In the genomic region with DNA sequence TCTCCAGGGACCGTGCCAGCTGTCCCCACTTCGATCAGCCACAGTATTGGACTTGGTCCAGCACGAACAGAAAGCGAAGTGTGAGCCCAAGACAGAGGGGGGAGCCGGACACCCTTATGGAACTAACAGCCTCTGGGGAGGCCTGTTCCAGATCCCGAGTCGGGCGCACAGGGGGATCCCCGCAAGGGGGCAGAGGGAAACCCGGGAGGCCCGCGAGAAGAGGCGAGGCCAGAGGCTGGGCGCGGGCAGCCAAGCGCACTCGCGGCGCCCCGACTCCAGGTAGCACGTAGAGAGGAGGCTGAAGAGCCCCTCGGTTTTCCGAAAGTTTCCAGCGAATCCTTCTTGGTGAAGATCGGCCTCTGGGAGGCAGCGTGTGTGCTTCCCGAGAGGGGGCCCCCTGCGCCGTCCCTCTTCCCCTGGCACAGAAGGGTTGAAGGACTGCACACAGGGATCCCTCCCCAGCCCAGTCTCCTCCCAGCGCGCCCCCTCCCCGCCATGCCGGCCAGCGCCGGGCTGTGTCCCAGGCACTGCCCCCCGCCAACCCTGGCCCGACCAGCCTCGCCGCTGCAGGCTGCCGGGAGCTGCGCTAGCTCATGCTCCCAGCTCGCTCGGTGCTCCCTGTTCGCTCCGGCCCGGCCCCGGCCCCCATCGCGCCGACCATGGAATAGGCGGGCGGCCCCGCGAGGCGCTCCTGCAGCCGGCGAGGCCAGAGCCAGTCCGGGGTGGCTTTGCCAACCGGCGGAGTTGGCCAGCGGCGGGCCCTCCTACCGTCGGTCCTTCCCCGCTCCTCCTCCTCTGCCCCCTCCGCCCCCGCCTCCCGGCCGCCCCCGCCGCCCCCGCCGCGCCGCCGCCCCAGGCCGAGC, we compare ENCODE assay signal across 9 cellular contexts. TPM values are rescaled to one million over a fixed set of nuclear protein-coding genes. Genes with fewer than 3 reads are reported as not detected.
DNase-seq lines count a peak whose midpoint lies in the region; ATAC-seq and TF ChIP-seq lines count a peak whose summit lies in the region.
"Had no signal": no experiment of that assay in that cellular context is flagged by ENCODE, and none has a peak within 500 bp of the region (broad histone marks: within the 10 kb centered on the region; RNA-seq: fewer than 3 reads in every experiment).

No MANE protein-coding gene starts in this region.

- no peaks in the 10 kb centered on the region for H3K9me3 Mint-ChIP-seq in nephron progenitor cell

- H3K36me3 Mint-ChIP-seq in nephron progenitor cell (ENCODE audit: low read depth): no peaks in the 10 kb centered on the region

- peak; percentile 10 for DNase-seq in NCI-H2227 treated with DMSO at 0.1 percent for 48 hours (lab: John Stamatoyannopoulos, UW)
- DNase-seq in fibroblast of villous mesenchyme (ENCODE audit: low read depth): no peak
- peak; percentile 65 for DNase-seq in nephron progenitor cell
- DNase-seq in RKO (ENCODE audit: low spot score): no peak

- H3K27me3 Mint-ChIP-seq in nephron progenitor cell (ENCODE audit: low read depth, poor library complexity): peaks cover 77% of the 10 kb centered on the region

- peak overlapping the region; percentile 6 for H3K4me3 ChIP-seq in fibroblast of villous mesenchyme (ENCODE audit: low read depth, low read length)

- peak overlapping the region; percentile 78 for H3K4me3 Mint-ChIP-seq in nephron progenitor cell

- ATAC-seq in GM18511 (IDR thresholded peaks at IDR 0.05; ENCODE audit: unreplicated experiment) (peak; percentile 22), HG03565 (IDR thresholded peaks at IDR 0.05; ENCODE audit: unreplicated experiment) (no peak), HG03378 (IDR thresholded peaks at IDR 0.05; ENCODE audit: unreplicated experiment) (no peak), GM21619 (IDR thresholded peaks at IDR 0.05; ENCODE audit: unreplicated experiment) (no peak)

- TF ChIP-seq CTCF in fibroblast of villous mesenchyme (IDR thresholded peaks at IDR 0.05; ENCODE audit: insufficient read depth, low read depth, low read length) (no peak), nephron progenitor cell (IDR thresholded peaks at IDR 0.05) (no peak)

- peaks cover 37% of the 10 kb centered on the region for H3K4me1 Mint-ChIP-seq in nephron progenitor cell

- no peak overlapping the region for H3K27ac Mint-ChIP-seq in nephron progenitor cell

RNA-seq across cellular contexts. Expression of a gene that starts 0.6 kb away (rescaled TPM):
- total RNA-seq in fibroblast of villous mesenchyme: 0.86 and 4.2 TPM in 2 replicates
- total RNA-seq: epithelial cell of proximal tubule had no signal

Comparison
In these comparisons a context has a peak if more than half of its experiments do, and no peak if none do; other contexts are left out.
1. DNase-seq: peak in NCI-H2227 treated with DMSO at 0.1 percent for 48 hours (single experiment) and nephron progenitor cell (single experiment); none in fibroblast of villous mesenchyme (single experiment) and RKO (single experiment).